Comparison of ENCODE assay signal across 16 cellular contexts in genomic region chr2:167827352-167828097, GRCh38.
DNase-seq lines count a peak whose midpoint lies in the region; ATAC-seq and TF ChIP-seq lines count a peak whose summit lies in the region.
"Had no signal": no experiment of that assay in that cellular context is flagged by ENCODE, and none has a peak within 500 bp of the region (broad histone marks: within the 10 kb centered on the region; RNA-seq: fewer than 3 reads in every experiment).

No MANE protein-coding gene starts in this region.

- peak; percentile 77 for ATAC-seq in left lung
- ATAC-seq in sciatic nerve, result peak; percentile 87
- no peak for ATAC-seq in GM21786 (IDR thresholded peaks at IDR 0.05; ENCODE audit: unreplicated experiment)
- no peak for ATAC-seq in HG03196 (IDR thresholded peaks at IDR 0.05; ENCODE audit: unreplicated experiment)

- H3K27ac ChIP-seq in left lung, result no peak overlapping the region

- no peak overlapping the region for H3K4me3 ChIP-seq in left lung
- H3K4me3 ChIP-seq: HAP-1 had no signal

- H3K27me3 ChIP-seq in left lung, result no peaks in the 10 kb centered on the region

- no peaks in the 10 kb centered on the region for H3K4me1 ChIP-seq in left lung
- H3K4me1 ChIP-seq: HAP-1 had no signal

- DNase-seq in HuH-7 (ENCODE audit: low spot score), result peak; percentile 70
- peak; percentile 20 for DNase-seq in NCI-H69 (lab: John Stamatoyannopoulos, UW)
- no peak for DNase-seq in left lung
- DNase-seq in sciatic nerve (ENCODE audit: low spot score), result no peak
- DNase-seq in NCI-H2171 (lab: John Stamatoyannopoulos, UW), result no peak
- DNase-seq in 8988T, result no peak
- DNase-seq: AML-193, DMS 273 treated with DMSO at 0.1 percent for 48 hours, NCI-H1417, NCI-H1930, NCI-H524 treated with DMSO at 0.1 percent for 48 hours, OCI-M1, SIG-M5 had no signal

- no peak for TF ChIP-seq CTCF in left lung (IDR thresholded peaks at IDR 0.05)

- intact Hi-C loops in left lung (cut with DNase I) (no loop called here), sciatic nerve (cut with DNase I) (no loop called here)

- H3K9me3 ChIP-seq in left lung, result no peaks in the 10 kb centered on the region
- H3K9me3 ChIP-seq: HAP-1 had no signal

- H3K36me3 ChIP-seq in left lung, result no peaks in the 10 kb centered on the region
- H3K36me3 ChIP-seq: HAP-1 had no signal

Comparison
In these comparisons a context has a peak if more than half of its experiments do, and no peak if none do; other contexts are left out.
1. DNase-seq: peak in HuH-7 (single experiment) and NCI-H69 (single experiment); none in left lung (0 of 2), sciatic nerve (single experiment), NCI-H2171 (single experiment) and 8988T (single experiment).
2. ATAC-seq: peak in left lung (single experiment) and sciatic nerve (single experiment); none in GM21786 (single experiment) and HG03196 (single experiment).